28 cellular contexts compared by ENCODE assay signal in genomic region chr5:4815002-4815401, GRCh38.
"Had no signal": no experiment of that assay in that cellular context is flagged by ENCODE, and none has a peak within 500 bp of the region (broad histone marks: within the 10 kb centered on the region; RNA-seq: fewer than 3 reads in every experiment).

No MANE protein-coding gene starts in this region.

- H3K4me2 ChIP-seq: hepatocyte had no signal

- H3K4me3 ChIP-seq: coronary artery, dorsolateral prefrontal cortex, esophagus muscularis mucosa, esophagus squamous epithelium, gastrocnemius medialis, gastroesophageal sphincter, heart left ventricle, heart right ventricle, hepatocyte had no signal

- H3K4me1 ChIP-seq: esophagus muscularis mucosa, esophagus squamous epithelium, foreskin keratinocyte, gastrocnemius medialis, gastroesophageal sphincter, heart left ventricle, heart right ventricle had no signal

- FAIRE-seq: endometrium, endothelial cell of umbilical vein, frontal cortex had no signal

- H3K9me3 ChIP-seq: esophagus muscularis mucosa, esophagus squamous epithelium, gastroesophageal sphincter had no signal

- H2AFZ ChIP-seq: hepatocyte had no signal

- H3K36me3 ChIP-seq: esophagus muscularis mucosa, esophagus squamous epithelium, gastrocnemius medialis, gastroesophageal sphincter, heart left ventricle, heart right ventricle had no signal

- ATAC-seq: effector memory CD8-positive, alpha-beta T cell; esophagus mucosa; foreskin keratinocyte; gastrocnemius medialis; gastroesophageal sphincter; heart left ventricle; heart right ventricle had no signal

- H3K79me2 ChIP-seq: hepatocyte had no signal

- H3K27me3 ChIP-seq: esophagus muscularis mucosa, esophagus squamous epithelium, foreskin keratinocyte, gastrocnemius medialis, gastroesophageal sphincter, heart left ventricle, heart right ventricle, hepatocyte had no signal

- H3K27ac ChIP-seq: coronary artery, dorsolateral prefrontal cortex, epithelial cell of prostate, esophagus muscularis mucosa, esophagus squamous epithelium, foreskin keratinocyte, gastrocnemius medialis, gastroesophageal sphincter, heart left ventricle, heart right ventricle, hepatocyte had no signal

- DNase-seq: cortex of kidney; dermis blood vessel endothelial cell; dorsolateral prefrontal cortex; effector CD4-positive, alpha-beta T cell; effector CD8-positive, alpha-beta T cell; effector memory CD4-positive, alpha-beta T cell; effector memory CD8-positive, alpha-beta T cell; endodermal cell; erythroblast; esophagus squamous epithelium; foreskin fibroblast; foreskin keratinocyte; foreskin melanocyte; gastrocnemius medialis; glutamatergic neuron; head of caudate nucleus; heart left ventricle; heart right ventricle; hippocampal formation had no signal
